ENCODE assay signal across 8 cellular contexts in genomic region chr1:10338047-10338446, GRCh38.
DNase-seq lines count a peak whose midpoint lies in the region; ATAC-seq, FAIRE-seq and TF ChIP-seq lines count a peak whose summit lies in the region.

No MANE protein-coding gene starts in this region.

- no peak for TF ChIP-seq POLR2A in GM12878 (IDR thresholded peaks at IDR 0.05; ENCODE audit: low read depth, low read length)

- CTCF ChIA-PET in GM12878 (lab: Yijun Ruan, JAX): interaction anchor here (0.8 to 6.9 kb wide), 21 partner anchors 9 to 475 kb away, joined by 3 to 110 read pairs (median 4); partner anchors contain the start of gene KIF1B

- no peak for TF ChIP-seq EP300 in GM12878 (IDR thresholded peaks at IDR 0.05; ENCODE audit: borderline replicate concordance in 1 of 2, control insufficient read depth in 1 of 2, low read depth in 2 of 2, low read length in 2 of 2)

- H3K27ac ChIP-seq in GM12878 (ENCODE audit: control insufficient read depth, insufficient read depth) (no peak overlapping the region), iPS DF 6.9 (ENCODE audit: low read length) (no peak overlapping the region)

- no peaks in the 10 kb centered on the region for H4K20me1 ChIP-seq in GM12878 (ENCODE audit: control insufficient read depth, insufficient read depth)

- H3K27me3 ChIP-seq in GM12878 (replicated peaks in 1 of 2; ENCODE audit: control insufficient read depth in 2 of 2, insufficient read depth in 2 of 2, low read length in 1 of 2) (no peaks in the 10 kb centered on the region), iPS DF 6.9 (ENCODE audit: control insufficient read depth, insufficient read depth, low read length) (no peaks in the 10 kb centered on the region)

- H3K36me3 ChIP-seq in GM12878 (ENCODE audit: control insufficient read depth in 2 of 2, insufficient read depth in 2 of 2, low read length in 1 of 2) (peaks cover 0 to 2% of the 10 kb centered on the region in 2 experiments; a peak in 2 of 4 replicates), iPS DF 6.9 (ENCODE audit: control insufficient read depth, insufficient read depth, low read length) (no peaks in the 10 kb centered on the region; the same call in 1 of the 2 replicates)

- H3K9me3 ChIP-seq in GM12878 (replicated peaks; ENCODE audit: control insufficient read depth, insufficient read depth, low read length) (no peaks in the 10 kb centered on the region), iPS DF 6.9 (ENCODE audit: control insufficient read depth, insufficient read depth, low read length) (no peaks in the 10 kb centered on the region)

- ATAC-seq in GM12878 (peak; percentile 98), HG02642 (IDR thresholded peaks at IDR 0.05; ENCODE audit: poor library complexity, unreplicated experiment) (no peak)

- DNase-seq in AG20443 (ENCODE audit: low spot score) (peak; percentile 81), GM19239 (ENCODE audit: insufficient read length, low spot score) (peak; percentile 57), RKO (ENCODE audit: low spot score) (peak; percentile 48), GM12878 (ENCODE audit: low read depth, low spot score) (no peak), iPS DF 6.9 (ENCODE audit: low read depth, low spot score) (peak; percentile 41), NCI-H187 treated with DMSO at 0.1 percent for 48 hours (lab: John Stamatoyannopoulos, UW) (no peak)
- DNase-seq in stimulated activated CD4-positive, alpha-beta T cell treated with anti-CD3 and anti-CD28 coated beads, Interleukin-12 subunit alpha, Interleukin-12 subunit beta, amount 100 ng/mL, for 4 hours: peak; percentile 30

- intact Hi-C loops in GM12878 (cut with micrococcal nuclease; ENCODE audit: unreplicated experiment): loop anchor here (1.0 to 10.0 kb wide), 2 partner anchors 128 to 213 kb away; partner anchors contain the start of gene KIF1B

- no peak overlapping the region for H3K9ac ChIP-seq in GM12878 (ENCODE audit: control insufficient read depth, insufficient read depth, low read length)

- no peaks in the 10 kb centered on the region for H3K79me2 ChIP-seq in GM12878 (ENCODE audit: control insufficient read depth, insufficient read depth, low read length)

- TF ChIP-seq CTCF in GM12878 (IDR thresholded peaks at IDR 0.05 in 2 of 3, conservative IDR thresholded peaks at IDR 0.05 in 1 of 3; ENCODE audit: control insufficient read depth in 2 of 3, extremely low read depth in 1 of 3, insufficient read depth in 1 of 3, low read depth in 3 of 3, low read length in 3 of 3): peak; percentile 86 to 87 (median 87)

- 11% methylated on average over 2 of the region's 2 CpGs for WGBS in GM12878 (ENCODE audit: insufficient coverage, insufficient replicate concordance, low lambda C conversion rate, missing lambda C conversion rate)
- WGBS in iPS DF 6.9 (ENCODE audit: insufficient coverage, insufficient read length): no CpG with 5 or more reads among the region's 2 CpGs

- FAIRE-seq in GM19239 (lab: Jason Lieb, UNC) (peak; percentile 55), GM12878 (lab: Jason Lieb, UNC) (no peak)

- POLR2A ChIA-PET in GM12878 (lab: Charles Lee): interaction anchor here (0.6 kb wide), 1 partner anchor 129 kb away, joined by 3 read pairs; no protein-coding TSS in a partner anchor

- H3K4me2 ChIP-seq in GM12878 (ENCODE audit: control insufficient read depth, insufficient read depth): no peak overlapping the region

- BruUV-seq in GM12878 (replicated peaks; lab: Mats Ljungman, UMichigan): no TSS peak

- no peak overlapping the region for H2AFZ ChIP-seq in GM12878 (ENCODE audit: control insufficient read depth, low read depth, low read length)

- RAD21 ChIA-PET in GM12878 (lab: Charles Lee; ENCODE audit: unreplicated experiment): interaction anchor here (0.6 to 4.0 kb wide), 5 partner anchors 126 to 418 kb away, joined by 3 to 46 read pairs (median 4); partner anchors contain the start of gene KIF1B

- H3K4me3 ChIP-seq in GM12878: no peak overlapping the region
- no peak overlapping the region for H3K4me3 ChIP-seq in iPS DF 6.9 (ENCODE audit: low read length)

- SMC1A ChIA-PET in GM12878 (lab: Charles Lee; ENCODE audit: uncharacterized antibody, unreplicated experiment): interaction anchor here (0.5 to 7.2 kb wide), 10 partner anchors 10 to 211 kb away, joined by 3 to 57 read pairs (median 4); partner anchors contain the start of gene KIF1B

- peak; percentile 95 for TF ChIP-seq RAD21 in GM12878 (IDR thresholded peaks at IDR 0.05; ENCODE audit: insufficient read depth, low read depth, low read length)

- in situ Hi-C loops in GM12878 (cut with MboI): no loop called here

- no peaks in the 10 kb centered on the region for H3K4me1 ChIP-seq in GM12878 (ENCODE audit: control insufficient read depth, insufficient read depth, low read length)
- no peaks in the 10 kb centered on the region for H3K4me1 ChIP-seq in iPS DF 6.9 (ENCODE audit: control insufficient read depth, insufficient read depth, low read length)

TF ChIP-seq in GM12878, 131 proteins besides CTCF, POLR2A, EP300 and RAD21:
- TF ChIP-seq BCL11A (IDR thresholded peaks at IDR 0.05; ENCODE audit: low read depth, low read length) (no peak), SMC3 (IDR thresholded peaks at IDR 0.05; ENCODE audit: borderline replicate concordance, low read length) (peak; percentile 83), RELA (IDR thresholded peaks at IDR 0.05; ENCODE audit: borderline replicate concordance, partially characterized antibody) (no peak), SMARCA5 (IDR thresholded peaks at IDR 0.05) (peak; percentile 17; the same call in 1 of the 2 replicates), EED (IDR thresholded peaks at IDR 0.05; ENCODE audit: low read depth) (no peak), ZBTB33 (IDR thresholded peaks at IDR 0.05) (no peak), YY1 (IDR thresholded peaks at IDR 0.05; ENCODE audit: low read depth, low read length) (0 out of 2 replicates have a peak, but pooled peaks have one; percentile 26)

Comparison
In these comparisons a context has a peak if more than half of its experiments do, and no peak if none do; other contexts are left out.
1. DNase-seq: peak in AG20443 (single experiment), GM19239 (single experiment), RKO (single experiment), iPS DF 6.9 (single experiment) and stimulated activated CD4-positive, alpha-beta T cell treated with anti-CD3 and anti-CD28 coated beads, Interleukin-12 subunit alpha, Interleukin-12 subunit beta, amount 100 ng/mL, for 4 hours (single experiment); none in GM12878 (single experiment) and NCI-H187 treated with DMSO at 0.1 percent for 48 hours (single experiment).